ENCODE assay signal across 1 cellular context in the genomic region with DNA sequence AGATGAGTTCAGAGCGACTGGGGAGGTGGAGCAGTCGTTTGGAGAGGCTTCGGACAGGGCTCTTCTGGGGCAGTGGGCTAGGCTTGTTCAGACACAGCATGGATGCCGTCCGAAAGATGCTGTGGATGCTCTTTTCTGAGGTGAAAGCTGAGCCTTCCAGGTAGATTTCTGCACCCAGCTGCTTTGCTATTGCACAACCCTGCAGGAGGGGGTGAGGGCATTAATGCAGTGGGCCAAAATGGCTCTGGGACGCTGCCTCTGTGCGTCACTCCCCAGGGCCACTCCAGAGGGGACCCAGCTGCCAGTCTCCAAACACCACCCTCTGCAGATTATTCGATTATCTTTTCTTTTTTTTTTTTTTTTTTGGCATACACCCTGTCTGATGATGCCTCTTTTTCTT.
A peak's percentile ranks its signal among the peaks of the same experiment; 100 is the strongest.
TF ChIP-seq lines count a peak whose summit lies in the region.

No MANE protein-coding gene starts in this region.

TF ChIP-seq in H1, 55 proteins besides CTCF, POLR2A, EP300 and RAD21:
- TF ChIP-seq CHD7 (IDR thresholded peaks at IDR 0.05; ENCODE audit: insufficient replicate concordance, low read length): no peak
- no peak for TF ChIP-seq TCF12 (IDR thresholded peaks at IDR 0.05; ENCODE audit: low read depth, low read length)
- TF ChIP-seq SIRT6 (IDR thresholded peaks at IDR 0.05; ENCODE audit: low read length): no peak
- no peak for TF ChIP-seq YY1 (IDR thresholded peaks at IDR 0.05; ENCODE audit: low read depth, low read length)
- TF ChIP-seq CEBPB (IDR thresholded peaks at IDR 0.05; ENCODE audit: low read depth, low read length): 0 out of 2 replicates have a peak, but pooled peaks have one; percentile 12
TF ChIP-seq in H1: peak in this region for 1.
